In the genomic region with DNA sequence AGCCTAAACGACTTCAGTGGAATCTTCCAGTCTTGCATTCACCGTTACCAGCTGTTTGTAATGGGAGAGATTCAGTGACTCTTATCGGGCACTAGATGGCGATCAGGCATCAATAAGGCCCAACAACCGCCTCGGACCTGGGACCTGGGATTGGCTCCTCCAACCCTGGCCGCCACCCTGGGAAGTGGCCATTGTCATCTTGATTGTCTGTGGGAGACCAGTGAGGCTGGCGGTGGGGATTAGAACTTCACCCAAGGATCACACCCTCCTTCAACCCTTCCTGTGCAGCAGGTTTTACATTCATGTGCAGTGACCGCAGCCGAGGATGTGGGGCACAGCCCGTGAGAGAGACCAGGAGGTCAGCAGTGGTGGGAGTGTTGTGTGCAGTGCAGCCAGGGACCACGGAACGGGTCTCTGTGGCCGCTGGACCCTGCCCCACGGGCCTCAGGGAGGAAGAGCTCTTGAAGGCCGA, we compare ENCODE assay signal across 8 cellular contexts.
DNase-seq lines count a peak whose midpoint lies in the region; ATAC-seq, FAIRE-seq and TF ChIP-seq lines count a peak whose summit lies in the region.

No MANE protein-coding gene starts in this region.

- H3K36me3 Mint-ChIP-seq in CD4-positive, CD25-positive, alpha-beta regulatory T cell, result no peaks in the 10 kb centered on the region
- H3K36me3 Mint-ChIP-seq in chondrocyte (ENCODE audit: low read depth), result no peaks in the 10 kb centered on the region

- H3K9ac ChIP-seq in GM23248 (no peak overlapping the region), HepG2 (ENCODE audit: insufficient read depth, low read depth, low read length) (no peak overlapping the region)

- no peak overlapping the region for H3K4me2 ChIP-seq in GM23248 (ENCODE audit: unreplicated experiment)
- H3K4me2 ChIP-seq in HepG2 (ENCODE audit: low read depth, low read length), result no peak overlapping the region

- intact Hi-C loops in HepG2 (cut with micrococcal nuclease; ENCODE audit: unreplicated experiment), result loop anchor here (1.0 to 5.0 kb wide), 6 partner anchors 123 to 982 kb away; no protein-coding TSS in a partner anchor

- no peak overlapping the region for H3K4me3 Mint-ChIP-seq in CD4-positive, CD25-positive, alpha-beta regulatory T cell
- no peak overlapping the region for H3K4me3 Mint-ChIP-seq in chondrocyte (ENCODE audit: unreplicated experiment)

- peak; percentile 83 for TF ChIP-seq RAD21 in HepG2 (CRISPR knock-in tag; IDR thresholded peaks at IDR 0.05)

- H3K9me3 Mint-ChIP-seq in CD4-positive, CD25-positive, alpha-beta regulatory T cell, result no peaks in the 10 kb centered on the region
- H3K9me3 Mint-ChIP-seq in chondrocyte (ENCODE audit: low read depth), result peaks cover 12% of the 10 kb centered on the region

- no peaks in the 10 kb centered on the region for H3F3A ChIP-seq in GM23248 (ENCODE audit: insufficient read depth)

- H4K20me1 ChIP-seq in GM23248 (ENCODE audit: insufficient read depth) (no peaks in the 10 kb centered on the region), HepG2 (ENCODE audit: insufficient read depth, low read length) (no peaks in the 10 kb centered on the region)

- POLR2A ChIA-PET in HepG2 (lab: Yijun Ruan, JAX), result interaction anchor here (0.6 kb wide), 1 partner anchor 63 kb away, joined by 4 read pairs; no protein-coding TSS in a partner anchor

- H2AFZ ChIP-seq in GM23248 (peak overlapping the region; percentile 47; the same call in 1 of the 2 replicates), HepG2 (ENCODE audit: low read length) (no peak overlapping the region)

- H3K4me3 ChIP-seq in CD4-positive, CD25-positive, alpha-beta regulatory T cell (ENCODE audit: low read depth, low read length), result no peak overlapping the region
- no peak overlapping the region for H3K4me3 ChIP-seq in GM23248
- H3K4me3 ChIP-seq in HepG2 (replicated peaks in 1 of 3; ENCODE audit: insufficient read depth in 1 of 3, low read depth in 2 of 3, low read length in 3 of 3), result no peak overlapping the region

- ATAC-seq in CD4-positive, CD25-positive, alpha-beta regulatory T cell (ENCODE audit: low read depth in 2 of 2), result peak; percentile 53 to 67
- peak; percentile 97 for ATAC-seq in HepG2
- ATAC-seq in HG02610 (IDR thresholded peaks at IDR 0.05; ENCODE audit: unreplicated experiment), result no peak

- peak; percentile 23 to 77 (median 48) for DNase-seq in CD4-positive, CD25-positive, alpha-beta regulatory T cell
- DNase-seq in GM23248 (peak; percentile 88), NCI-H2196 treated with DMSO at 0.1 percent for 48 hours (lab: John Stamatoyannopoulos, UW; ENCODE audit: unreplicated experiment) (peak; percentile 57), chondrocyte (ENCODE audit: low spot score) (no peak), HepG2 (ENCODE audit: low spot score) (peak; percentile 64)
- peak; percentile 11 to 23 for DNase-seq in activated CD4-positive, alpha-beta T cell treated with anti-CD3 and anti-CD28 coated beads for 24 hours (ENCODE audit: low read depth in 2 of 2)
- DNase-seq in stimulated activated CD8-positive, alpha-beta memory T cell treated with anti-CD3 and anti-CD28 coated beads, Interleukin-12 subunit alpha, Interleukin-12 subunit beta, amount 100 ng/mL, for 1 hour (ENCODE audit: low read depth), result peak; percentile 15

- no peak for TF ChIP-seq POLR2A in HepG2 (IDR thresholded peaks at IDR 0.05; ENCODE audit: insufficient read depth in 1 of 2, low read depth in 2 of 2, low read length in 2 of 2)

- H3K36me3 ChIP-seq in CD4-positive, CD25-positive, alpha-beta regulatory T cell (ENCODE audit: control insufficient read depth, insufficient read depth, low read length), result no peaks in the 10 kb centered on the region
- no peaks in the 10 kb centered on the region for H3K36me3 ChIP-seq in GM23248 (ENCODE audit: low read depth)
- no peaks in the 10 kb centered on the region for H3K36me3 ChIP-seq in HepG2 (replicated peaks in 1 of 2; ENCODE audit: control insufficient read depth in 1 of 2, insufficient read depth in 2 of 2, low read length in 2 of 2)

- in situ Hi-C loops in GM23248 (cut with MboI) (loop anchor here (5.0 to 25.0 kb wide), 3 partner anchors 367 to 977 kb away; no protein-coding TSS in a partner anchor), HepG2 (cut with HindIII; ENCODE audit: extremely low pct_ligation_motif_present, low pct_unique_long_range_greater_than_20kb) (loop anchor here (5.0 to 10.0 kb wide), 3 partner anchors 112 to 979 kb away; a partner anchor contains a TSS)

- 41 to 46% methylated on average over 15 to 16 of the region's 16 CpGs for WGBS in GM23248 (ENCODE audit: low coverage in 1 of 2, low lambda C conversion rate in 2 of 2, missing lambda C conversion rate in 2 of 2), 2 experiments
- 22% methylated on average over 12 of the region's 16 CpGs for WGBS in HepG2 (ENCODE audit: low lambda C conversion rate)

- H3K27ac Mint-ChIP-seq in CD4-positive, CD25-positive, alpha-beta regulatory T cell, result peak overlapping the region; percentile 33 to 87 (median 82)
- no peak overlapping the region for H3K27ac Mint-ChIP-seq in chondrocyte (ENCODE audit: unreplicated experiment)

- H3K9me2 ChIP-seq in GM23248 (ENCODE audit: insufficient read depth), result no peaks in the 10 kb centered on the region

- peaks cover 9% of the 10 kb centered on the region for H3K27me3 Mint-ChIP-seq in CD4-positive, CD25-positive, alpha-beta regulatory T cell
- H3K27me3 Mint-ChIP-seq in chondrocyte (ENCODE audit: low read depth), result no peaks in the 10 kb centered on the region

- no peaks in the 10 kb centered on the region for H3K27me3 ChIP-seq in CD4-positive, CD25-positive, alpha-beta regulatory T cell (ENCODE audit: control insufficient read depth, insufficient read depth, low read length)
- H3K27me3 ChIP-seq in GM23248 (replicated peaks; ENCODE audit: insufficient read depth) (no peaks in the 10 kb centered on the region), HepG2 (ENCODE audit: control insufficient read depth in 1 of 2, insufficient read depth in 2 of 2, low read length in 2 of 2) (no peaks in the 10 kb centered on the region; a peak in 1 of 5 replicates)

- TF ChIP-seq EP300 in HepG2 (IDR thresholded peaks at IDR 0.05; ENCODE audit: low read depth in 2 of 2, low read length in 2 of 2) (no peak), HepG2 (CRISPR knock-in tag; IDR thresholded peaks at IDR 0.05; ENCODE audit: borderline replicate concordance) (no peak)

- peaks cover 3 to 27% (median 16%) of the 10 kb centered on the region in 4 donors for H3K4me1 Mint-ChIP-seq in CD4-positive, CD25-positive, alpha-beta regulatory T cell
- peaks cover 42% of the 10 kb centered on the region for H3K4me1 Mint-ChIP-seq in chondrocyte (ENCODE audit: low read depth)

- no peaks in the 10 kb centered on the region for H3K4me1 ChIP-seq in CD4-positive, CD25-positive, alpha-beta regulatory T cell (ENCODE audit: control insufficient read depth, insufficient read depth, low read length, poor library complexity, severe bottlenecking)
- H3K4me1 ChIP-seq in GM23248 (ENCODE audit: insufficient read depth), result 0 out of 2 replicates have a peak, but pooled peaks cover 5% of the 10 kb centered on the region
- H3K4me1 ChIP-seq in HepG2 (ENCODE audit: insufficient read depth, low read length), result no peaks in the 10 kb centered on the region

- CTCF ChIA-PET in HepG2 (lab: Yijun Ruan, JAX; ENCODE audit: low intra/inter-chr PET ratio, low total read pairs), result interaction anchor here (1.2 to 2.5 kb wide), 5 partner anchors 122 to 981 kb away, joined by 3 to 15 read pairs (median 7); no protein-coding TSS in a partner anchor

- BruUV-seq in HepG2 (replicated peaks; lab: Mats Ljungman, UMichigan), result no TSS peak

- FAIRE-seq in HepG2 (lab: Jason Lieb, UNC), result peak; percentile 98

- TF ChIP-seq CTCF in chondrocyte (IDR thresholded peaks at IDR 0.05), result peak; percentile 96
- peak; percentile 95 for TF ChIP-seq CTCF in HepG2 (CRISPR knock-in tag; IDR thresholded peaks at IDR 0.05)

- H3K27ac ChIP-seq in CD4-positive, CD25-positive, alpha-beta regulatory T cell (ENCODE audit: insufficient read depth, low read length, poor library complexity, severe bottlenecking), result no peak overlapping the region
- H3K27ac ChIP-seq in GM23248 (no peak overlapping the region), HepG2 (ENCODE audit: extremely low read length, insufficient read depth, low read length) (no peak overlapping the region)

- H3K9me3 ChIP-seq in CD4-positive, CD25-positive, alpha-beta regulatory T cell (ENCODE audit: control insufficient read depth in 2 of 2, low read length in 2 of 2), result no peaks in the 10 kb centered on the region
- H3K9me3 ChIP-seq in GM23248 (ENCODE audit: low read depth) (no peaks in the 10 kb centered on the region), HepG2 (ENCODE audit: low read length) (no peaks in the 10 kb centered on the region)

- no peaks in the 10 kb centered on the region for H3K79me2 ChIP-seq in GM23248 (ENCODE audit: insufficient read depth)
- H3K79me2 ChIP-seq in HepG2 (ENCODE audit: insufficient read depth, low read length), result no peaks in the 10 kb centered on the region

TF ChIP-seq in HepG2, 621 proteins besides CTCF, POLR2A, EP300 and RAD21 (continues in another document):
- TF ChIP-seq RBM22 (optimal IDR thresholded peaks at IDR 0.05; ENCODE audit: low read length) (no peak), NAIF1 (CRISPR knock-in tag; IDR thresholded peaks at IDR 0.05; ENCODE audit: borderline replicate concordance) (no peak), SALL1 (CRISPR knock-in tag; IDR thresholded peaks at IDR 0.05) (0 out of 2 replicates have a peak, but pooled peaks have one; percentile 10), ZFY (CRISPR knock-in tag; IDR thresholded peaks at IDR 0.05) (no peak), ISL2 (CRISPR knock-in tag; IDR thresholded peaks at IDR 0.05) (no peak), ELF1 (CRISPR knock-in tag; IDR thresholded peaks at IDR 0.05) (no peak), ZNF432 (CRISPR knock-in tag; IDR thresholded peaks at IDR 0.05; ENCODE audit: borderline replicate concordance) (no peak)
